Comparison of ENCODE assay signal across 29 cellular contexts in genomic region chr5:174794941-174795672, GRCh38.
DNase-seq lines count a peak whose midpoint lies in the region; ATAC-seq and TF ChIP-seq lines count a peak whose summit lies in the region.
"Had no signal": no experiment of that assay in that cellular context is flagged by ENCODE, and none has a peak within 500 bp of the region (broad histone marks: within the 10 kb centered on the region; RNA-seq: fewer than 3 reads in every experiment).

No MANE protein-coding gene starts in this region.

- ATAC-seq in GM19351 (IDR thresholded peaks at IDR 0.05; ENCODE audit: unreplicated experiment): no peak
- ATAC-seq in GM21515 (IDR thresholded peaks at IDR 0.05; ENCODE audit: unreplicated experiment): no peak
- ATAC-seq: A549; activated CD8-positive, alpha-beta T cell treated with anti-CD3 and anti-CD28 coated beads for 36 hours; activated naive CD4-positive, alpha-beta T cell treated with anti-CD3 and anti-CD28 coated beads, Interleukin-2, amount 50 U/mL, for 72 hours; gastrocnemius medialis; naive thymus-derived CD8-positive, alpha-beta T cell; Panc1 had no signal

- no peak overlapping the region for H3K4me3 ChIP-seq in brain microvascular endothelial cell (ENCODE audit: low read depth, low read length)
- H3K4me3 ChIP-seq: A549, esophagus muscularis mucosa, gastrocnemius medialis, GM23248, SJSA1, tibial nerve had no signal

- no peak overlapping the region for H3K27ac ChIP-seq in brain microvascular endothelial cell
- H3K27ac ChIP-seq: A549, esophagus muscularis mucosa, gastrocnemius medialis, GM23248, SJSA1, tibial nerve had no signal

- no peaks in the 10 kb centered on the region for H3K27me3 ChIP-seq in brain microvascular endothelial cell (replicated peaks)
- H3K27me3 ChIP-seq: SJSA1 had no signal

- no peak for TF ChIP-seq CTCF in brain microvascular endothelial cell (IDR thresholded peaks at IDR 0.05; ENCODE audit: low read depth, low read length, missing control alignments)

- DNase-seq in Daoy (ENCODE audit: low read depth) (peak; percentile 66), M059J (ENCODE audit: low read depth) (peak; percentile 10), brain microvascular endothelial cell (peak; percentile 45), iris pigment epithelial cell (ENCODE audit: low read depth) (peak; percentile 7), NCI-H2029 treated with DMSO at 0.1 percent for 48 hours (lab: John Stamatoyannopoulos, UW) (no peak)
- no peak for DNase-seq in stimulated activated CD4-positive, alpha-beta T cell treated with anti-CD3 and anti-CD28 coated beads, Interleukin-2, amount 100 ng/mL, for 24 hours
- DNase-seq: activated CD4-positive, CD25-positive, alpha-beta regulatory T cell treated with anti-CD3 and anti-CD28 coated beads, Interleukin-2, amount 50 U/mL, for 72 hours; activated CD8-positive, alpha-beta T cell treated with anti-CD3 and anti-CD28 coated beads for 36 hours; caudate nucleus; gastrocnemius medialis; GM23248; hypothalamus; IMR-90; kidney; midbrain; naive thymus-derived CD8-positive, alpha-beta T cell; NCI-H1105 treated with DMSO at 0.1 percent for 48 hours; NCI-H1930; NCI-H526; occipital lobe; stimulated activated CD4-positive, alpha-beta T cell treated with anti-CD3 and anti-CD28 coated beads, Interleukin-1b, Interleukin-23, amount 100 ng/mL, for 48 hours had no signal

- H3K36me3 ChIP-seq in brain microvascular endothelial cell (replicated peaks): no peaks in the 10 kb centered on the region
- H3K36me3 ChIP-seq: esophagus muscularis mucosa, gastrocnemius medialis, SJSA1, tibial nerve had no signal

- in situ Hi-C loops in brain microvascular endothelial cell (cut with HindIII; ENCODE audit: low pct_ligation_motif_present, low sequenced_read_pairs): no loop called here

Comparison
In these comparisons a context has a peak if more than half of its experiments do, and no peak if none do; other contexts are left out.
1. DNase-seq: peak in Daoy (single experiment), M059J (single experiment), brain microvascular endothelial cell (single experiment) and iris pigment epithelial cell (single experiment); none in stimulated activated CD4-positive, alpha-beta T cell treated with anti-CD3 and anti-CD28 coated beads, Interleukin-2, amount 100 ng/mL, for 24 hours (0 of 2) and NCI-H2029 treated with DMSO at 0.1 percent for 48 hours (single experiment).